In the genomic region with DNA sequence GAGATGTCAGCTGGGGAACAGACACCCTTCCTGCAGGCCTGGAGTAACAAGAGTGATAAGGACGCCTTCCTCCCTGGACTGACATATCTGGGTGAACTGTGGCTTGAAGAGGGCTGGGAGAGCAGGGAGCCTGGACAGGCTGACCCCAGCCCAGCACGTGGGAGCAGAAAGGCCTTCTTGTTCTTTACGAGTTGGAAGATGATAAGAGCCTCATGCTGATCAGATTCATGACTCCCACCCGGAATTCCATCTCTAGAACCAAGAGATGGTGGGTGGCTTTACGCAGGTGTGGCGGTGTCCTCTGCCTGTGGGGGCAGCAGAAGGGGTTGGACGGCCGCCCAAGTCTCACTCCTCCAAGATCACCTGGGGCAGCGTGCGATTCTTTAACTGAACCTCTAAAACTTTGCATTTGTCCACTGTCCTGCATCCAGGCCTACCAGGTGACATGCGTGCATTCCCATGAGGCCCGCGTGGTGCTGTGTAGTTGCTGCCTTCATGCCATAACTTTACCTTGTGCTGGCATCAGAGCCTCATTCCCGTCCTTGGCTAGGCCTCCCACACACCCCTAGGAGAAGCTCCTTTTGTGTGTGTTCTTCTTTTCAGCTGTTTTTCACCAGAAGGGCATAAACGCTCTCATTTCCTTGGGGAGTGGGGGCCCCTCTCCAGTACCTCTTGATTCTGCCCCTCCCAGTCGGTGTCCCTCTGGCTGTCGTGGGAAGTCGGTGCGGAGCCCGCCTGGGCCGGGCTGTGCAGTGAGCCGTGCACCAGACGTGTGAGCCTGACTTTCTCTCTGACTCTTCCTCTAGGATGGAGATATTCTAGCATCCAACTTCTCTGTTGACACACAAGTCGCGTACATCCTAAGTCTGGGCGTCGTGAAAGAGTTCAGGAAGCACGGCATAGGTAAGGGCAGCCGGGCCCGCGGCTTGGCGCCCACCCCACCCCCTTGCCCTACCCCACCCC, we compare ENCODE assay signal across 25 cellular contexts. TPM values are rescaled to one million over a fixed set of nuclear protein-coding genes. Genes with fewer than 3 reads are reported as not detected.
DNase-seq lines count a peak whose midpoint lies in the region; ATAC-seq, FAIRE-seq and TF ChIP-seq lines count a peak whose summit lies in the region.
"Had no signal": no experiment of that assay in that cellular context is flagged by ENCODE, and none has a peak within 500 bp of the region (broad histone marks: within the 10 kb centered on the region; RNA-seq: fewer than 3 reads in every experiment).

No MANE protein-coding gene starts in this region.

- H3K27me3 Mint-ChIP-seq in WTC11 (ENCODE audit: low read depth) = no peaks in the 10 kb centered on the region
- H3K27me3 Mint-ChIP-seq: activated B cell treated with CpG ODN at 0.5 μM for 24 hours had no signal

- peak overlapping the region; percentile 59 for H3K27ac ChIP-seq in cardiac muscle cell
- no peak overlapping the region for H3K27ac ChIP-seq in kidney (ENCODE audit: low read depth in 2 of 2, low read length in 2 of 2)
- peak overlapping the region; percentile 13 to 45 for H3K27ac ChIP-seq in testis

- H3K9me3 Mint-ChIP-seq in WTC11 = no peaks in the 10 kb centered on the region
- H3K9me3 Mint-ChIP-seq: activated B cell treated with CpG ODN at 0.5 μM for 24 hours, natural killer cell had no signal

- 67 to 78% methylated on average over 29 to 32 of the region's 32 CpGs for WGBS in testis, 2 donors

- H3K36me3 ChIP-seq in cardiac muscle cell = peaks cover 19% of the 10 kb centered on the region
- peaks cover 33 to 74% of the 10 kb centered on the region in 2 donors for H3K36me3 ChIP-seq in kidney (ENCODE audit: control insufficient read depth in 1 of 2, insufficient read depth in 2 of 2, low read length in 2 of 2)
- H3K36me3 ChIP-seq in testis (ENCODE audit: low read depth, missing control alignments) = no peaks in the 10 kb centered on the region

- intact Hi-C loops in Right ventricle myocardium inferior (cut with DNase I) (no loop called here), kidney (cut with DNase I) (no loop called here), testis (cut with DNase I; ENCODE audit: low total_unique reads) (no loop called here)

- no peak overlapping the region for H3K4me3 Mint-ChIP-seq in WTC11
- H3K4me3 Mint-ChIP-seq: activated B cell treated with CpG ODN at 0.5 μM for 24 hours, natural killer cell had no signal

- H3K27me3 ChIP-seq in cardiac muscle cell (no peaks in the 10 kb centered on the region), testis (no peaks in the 10 kb centered on the region)

- peaks cover 43% of the 10 kb centered on the region for H3K36me3 Mint-ChIP-seq in WTC11
- H3K36me3 Mint-ChIP-seq: natural killer cell had no signal

- H3K9me3 ChIP-seq in cardiac muscle cell (ENCODE audit: low read depth) = no peaks in the 10 kb centered on the region
- H3K9me3 ChIP-seq in kidney (ENCODE audit: control insufficient read depth in 1 of 2, low read length in 2 of 2) = no peaks in the 10 kb centered on the region
- no peaks in the 10 kb centered on the region for H3K9me3 ChIP-seq in testis

- TF ChIP-seq CTCF in cardiac muscle cell (IDR thresholded peaks at IDR 0.05; ENCODE audit: low read depth, low read length) = no peak
- no peak for TF ChIP-seq CTCF in WTC11 (IDR thresholded peaks at IDR 0.05)
- no peak for TF ChIP-seq CTCF in kidney (IDR thresholded peaks at IDR 0.05; ENCODE audit: borderline replicate concordance, extremely low read depth, insufficient read depth)
- no peak for TF ChIP-seq CTCF in testis (IDR thresholded peaks at IDR 0.05)

- CTCF ChIA-PET in WTC11 (lab: Charles Lee) = no interaction called here

- TF ChIP-seq POLR2A in testis (IDR thresholded peaks at IDR 0.05) = no peak

- H3K4me1 ChIP-seq in cardiac muscle cell (ENCODE audit: low read depth) (peaks cover 20% of the 10 kb centered on the region), kidney (ENCODE audit: control insufficient read depth in 1 of 2, insufficient read depth in 1 of 2, low read depth in 1 of 2, low read length in 2 of 2) (peaks cover 0 to 2% of the 10 kb centered on the region in 2 donors), testis (peaks cover 16% of the 10 kb centered on the region)

- FAIRE-seq in kidney (lab: Jason Lieb, UNC) = no peak
- FAIRE-seq: frontal cortex had no signal

- ATAC-seq in Right ventricle myocardium inferior = no peak
- no peak for ATAC-seq in WTC11
- no peak for ATAC-seq in HG02970 (IDR thresholded peaks at IDR 0.05; ENCODE audit: low FRiP score, unreplicated experiment)
- ATAC-seq in activated CD4-positive, CD25-positive, alpha-beta regulatory T cell treated with anti-CD3 and anti-CD28 coated beads, Interleukin-2, amount 50 U/mL, for 24 hours = no peak
- ATAC-seq: natural killer cell had no signal

- POLR2A ChIA-PET in WTC11 (lab: Charles Lee) = no interaction called here

- H3K27ac Mint-ChIP-seq in WTC11 = peak overlapping the region; percentile 77
- H3K27ac Mint-ChIP-seq: activated B cell treated with CpG ODN at 0.5 μM for 24 hours, natural killer cell had no signal

- no peak overlapping the region for H3K9ac ChIP-seq in kidney (ENCODE audit: low read length in 2 of 2)

- H3K4me3 ChIP-seq in cardiac muscle cell (no peak overlapping the region), kidney (ENCODE audit: low read length in 2 of 2) (no peak overlapping the region), testis (no peak overlapping the region)

- no peak for DNase-seq in cardiac muscle cell (ENCODE audit: low read depth in 1 of 2, low spot score in 1 of 2)
- DNase-seq in Right ventricle myocardium inferior (ENCODE audit: missing footprints) = no peak
- no peak for DNase-seq in WTC11 (ENCODE audit: low spot score)
- DNase-seq in kidney = peak; percentile 31
- peak; percentile 82 for DNase-seq in testis
- DNase-seq in activated CD4-positive, alpha-beta T cell treated with anti-CD3 and anti-CD28 coated beads for 1 hour = no peak
- DNase-seq: activated B cell treated with CpG ODN at 0.5 μM for 24 hours; amniotic stem cell; DMS 273 treated with DMSO at 0.1 percent for 48 hours; mesenchymal stem cell; MV-4-11; natural killer cell; NCI-H187; NCI-H774; stimulated activated CD4-positive, alpha-beta T cell treated with anti-CD3 and anti-CD28 coated beads, Interleukin-1b, Interleukin-23, amount 100 ng/mL, for 48 hours; stimulated activated naive CD4-positive, alpha-beta T cell; T-helper 2 cell had no signal

- H3K4me1 Mint-ChIP-seq in WTC11 = peaks cover 10% of the 10 kb centered on the region
- H3K4me1 Mint-ChIP-seq: activated B cell treated with CpG ODN at 0.5 μM for 24 hours had no signal

TF ChIP-seq in WTC11, 78 proteins besides CTCF, POLR2A, EP300 and RAD21:
- TF ChIP-seq ZNF263 (CRISPR knock-in tag; IDR thresholded peaks at IDR 0.05; ENCODE audit: low read depth) (no peak), ZNF423 (CRISPR knock-in tag; IDR thresholded peaks at IDR 0.05) (no peak)

RNA-seq across cellular contexts. Expression of a gene that starts 13.3 kb away (rescaled TPM):
- not detected in 2 replicates for total RNA-seq in cardiac muscle cell
- polyA plus RNA-seq in cardiac muscle cell = not detected in 2 replicates
- total RNA-seq in Right ventricle myocardium inferior = not detected
- not detected in 3 replicates for total RNA-seq in WTC11 (2021)
- not detected for total RNA-seq in kidney
- polyA plus RNA-seq in kidney (ENCODE audit: insufficient read depth, low read depth, low replicate concordance) = not detected
- total RNA-seq in testis = 10 to 100 TPM; 14.2 to 33.8 TPM
- 52.1 TPM for polyA plus RNA-seq in testis (ENCODE audit: insufficient read depth, low read depth, low replicate concordance)
- total RNA-seq: activated B cell treated with CpG ODN at 0.5 μM for 24 hours, frontal cortex, kidney epithelial cell, natural killer cell, posterior vena cava, skeletal muscle tissue had no signal
- polyA plus RNA-seq: esophagus, thymus had no signal

RNA-seq across cellular contexts. Expression of a gene that starts 18.8 kb away (rescaled TPM):
- 23.3 and 29.0 TPM in 2 replicates for total RNA-seq in cardiac muscle cell
- polyA plus RNA-seq in cardiac muscle cell = 50.5 and 52.0 TPM in 2 replicates
- 16.5 TPM for total RNA-seq in Right ventricle myocardium inferior
- 11.1 to 13.7 TPM (median 12.6 TPM) in 3 replicates for total RNA-seq in WTC11 (2021)
- 44.8 TPM for total RNA-seq in kidney
- 39.3 TPM for polyA plus RNA-seq in kidney (ENCODE audit: insufficient read depth, low read depth, low replicate concordance)
- total RNA-seq in testis = 10 to 100 TPM; 45.2 to 59.5 TPM
- 95.7 TPM for polyA plus RNA-seq in testis (ENCODE audit: insufficient read depth, low read depth, low replicate concordance)

RNA-seq across cellular contexts. Expression of a gene that starts 38.5 kb away (rescaled TPM):
- 43.9 and 50.7 TPM in 2 replicates for total RNA-seq in cardiac muscle cell
- polyA plus RNA-seq in cardiac muscle cell = 77.0 and 83.0 TPM in 2 replicates
- total RNA-seq in Right ventricle myocardium inferior = 42.7 TPM
- total RNA-seq in WTC11 (2021) = 44.8 to 50.3 TPM (median 46.4 TPM) in 3 replicates
- total RNA-seq in kidney = 51.6 TPM
- 66.6 TPM for polyA plus RNA-seq in kidney (ENCODE audit: insufficient read depth, low read depth, low replicate concordance)
- total RNA-seq in testis = 100 to 1,000 TPM in 1 of 2 donors, 10 to 100 TPM in 1; 99.2 to 120 TPM
- polyA plus RNA-seq in testis (ENCODE audit: insufficient read depth, low read depth, low replicate concordance) = 61.8 TPM

RNA-seq across cellular contexts. Expression of a gene that starts 38.7 kb away (rescaled TPM):
- total RNA-seq in cardiac muscle cell = 1.2 and 2.1 TPM in 2 replicates
- 0.56 and 2.5 TPM in 2 replicates for polyA plus RNA-seq in cardiac muscle cell
- 1.8 TPM for total RNA-seq in Right ventricle myocardium inferior
- 1.3 to 2.2 TPM (median 1.4 TPM) in 3 replicates for total RNA-seq in WTC11 (2021)
- 3.4 TPM for total RNA-seq in kidney
- 0.99 TPM for polyA plus RNA-seq in kidney (ENCODE audit: insufficient read depth, low read depth, low replicate concordance)
- 10 to 100 TPM in 1 of 2 donors, 1 to 10 TPM in 1; 9.1 to 11.0 TPM for total RNA-seq in testis
- polyA plus RNA-seq in testis (ENCODE audit: insufficient read depth, low read depth, low replicate concordance) = 6.9 TPM

Comparison
In these comparisons a context has a peak if more than half of its experiments do, and no peak if none do; other contexts are left out.
1. DNase-seq: peak in kidney (single experiment) and testis (single experiment); none in cardiac muscle cell (0 of 2), Right ventricle myocardium inferior (single experiment), WTC11 (single experiment) and activated CD4-positive, alpha-beta T cell treated with anti-CD3 and anti-CD28 coated beads for 1 hour (single experiment).
2. H3K27ac ChIP-seq: peak in cardiac muscle cell (single experiment) and testis (2 of 2); none in kidney (0 of 2).
3. RNA of a gene that starts 13.3 kb away (total RNA-seq): 14.2 to 33.8 TPM in testis; not detected in cardiac muscle cell, not detected in Right ventricle myocardium inferior (single experiment), not detected in WTC11 and not detected in kidney (single experiment); every median in the first group is over 10 times any median in the second.